ENCODE assay signal across 8 cellular contexts in genomic region chr2:120934891-120935338, GRCh38.
DNase-seq lines count a peak whose midpoint lies in the region; ATAC-seq and TF ChIP-seq lines count a peak whose summit lies in the region.

No MANE protein-coding gene starts in this region.

- 0 out of 2 replicates have a peak, but pooled peaks have one; percentile 14 for TF ChIP-seq RAD21 in HCT116 (IDR thresholded peaks at IDR 0.05; ENCODE audit: low read depth)

- CTCF ChIA-PET in HCT116 (lab: Charles Lee): interaction anchor here (1.4 kb wide), 1 partner anchor 239 kb away, joined by 4 read pairs; no protein-coding TSS in a partner anchor

- no peak for TF ChIP-seq POLR2A in HCT116 (IDR thresholded peaks at IDR 0.05; ENCODE audit: borderline replicate concordance, extremely low read depth, insufficient read depth, insufficient read length)
- no peak for TF ChIP-seq POLR2A in stomach (IDR thresholded peaks at IDR 0.05)
- no peak for TF ChIP-seq POLR2A in suprapubic skin (IDR thresholded peaks at IDR 0.05)

- no peak for TF ChIP-seq CTCF in HCT116 (IDR thresholded peaks at IDR 0.05 in 2 of 3, conservative IDR thresholded peaks at IDR 0.05 in 1 of 3; ENCODE audit: borderline replicate concordance in 1 of 3, insufficient read depth in 1 of 3, low read depth in 2 of 3, low read length in 2 of 3)
- TF ChIP-seq CTCF in hepatocyte (IDR thresholded peaks at IDR 0.05; ENCODE audit: poor library complexity): no peak
- no peak for TF ChIP-seq CTCF in stomach (IDR thresholded peaks at IDR 0.05)
- TF ChIP-seq CTCF in suprapubic skin (IDR thresholded peaks at IDR 0.05): no peak

- H3K36me3 ChIP-seq in HCT116 (ENCODE audit: control insufficient read depth in 1 of 2, insufficient read depth in 2 of 2, low read length in 2 of 2): no peaks in the 10 kb centered on the region
- no peaks in the 10 kb centered on the region for H3K36me3 ChIP-seq in hepatocyte (replicated peaks; ENCODE audit: insufficient read depth, low read depth)
- no peaks in the 10 kb centered on the region for H3K36me3 ChIP-seq in stomach
- no peaks in the 10 kb centered on the region for H3K36me3 ChIP-seq in effector memory CD4-positive, alpha-beta T cell (ENCODE audit: control insufficient read depth, insufficient read depth, low read length)
- H3K36me3 ChIP-seq in suprapubic skin: no peaks in the 10 kb centered on the region

- POLR2A ChIA-PET in HCT116 (lab: Charles Lee): interaction anchor here (1.2 to 1.6 kb wide), 2 partner anchors 20 to 140 kb away, joined by 5 to 9 read pairs; no protein-coding TSS in a partner anchor

- TF ChIP-seq EP300 in stomach (IDR thresholded peaks at IDR 0.05) (no peak), suprapubic skin (IDR thresholded peaks at IDR 0.05) (no peak)

- H3K4me1 ChIP-seq in HCT116 (ENCODE audit: control insufficient read depth in 1 of 2, insufficient read depth in 2 of 2, low read length in 2 of 2) (peaks cover 30 to 64% of the 10 kb centered on the region in 2 experiments), hepatocyte (ENCODE audit: insufficient read depth) (peaks cover 61% of the 10 kb centered on the region), stomach (peaks cover 37 to 73% (median 49%) of the 10 kb centered on the region in 4 donors), suprapubic skin (peaks cover 23% of the 10 kb centered on the region)
- no peaks in the 10 kb centered on the region for H3K4me1 ChIP-seq in effector memory CD4-positive, alpha-beta T cell (ENCODE audit: control insufficient read depth, insufficient read depth, low read length, poor library complexity, severe bottlenecking)

- peak overlapping the region; percentile 64 for H3K27ac ChIP-seq in HCT116 (ENCODE audit: low read depth, low read length)
- H3K27ac ChIP-seq in hepatocyte: peak overlapping the region; percentile 73
- H3K27ac ChIP-seq in stomach: peak overlapping the region; percentile 1 to 78 (median 57)
- H3K27ac ChIP-seq in effector memory CD4-positive, alpha-beta T cell (ENCODE audit: insufficient read depth, low read length, poor library complexity, severe bottlenecking): no peak overlapping the region
- H3K27ac ChIP-seq in suprapubic skin: no peak overlapping the region

- no peaks in the 10 kb centered on the region for H3K79me2 ChIP-seq in HCT116 (ENCODE audit: insufficient read depth, low read length)
- H3K79me2 ChIP-seq in hepatocyte: no peaks in the 10 kb centered on the region

- H3K27me3 ChIP-seq in HCT116 (ENCODE audit: insufficient read depth, low read length) (peaks cover 8% of the 10 kb centered on the region; the same call in 1 of the 2 replicates), hepatocyte (no peaks in the 10 kb centered on the region), stomach (no peaks in the 10 kb centered on the region), suprapubic skin (no peaks in the 10 kb centered on the region)
- no peaks in the 10 kb centered on the region for H3K27me3 ChIP-seq in effector memory CD4-positive, alpha-beta T cell (replicated peaks; ENCODE audit: control insufficient read depth, insufficient read depth, low read length, poor library complexity, severe bottlenecking)

- DNase-seq in HCT116 (ENCODE audit: low read depth, low spot score) (peak; percentile 69), amniotic epithelial cell (ENCODE audit: low read depth) (peak; percentile 79), hepatocyte (ENCODE audit: low spot score) (peak; percentile 79), stomach (peak; percentile 50), SHP77 (lab: John Stamatoyannopoulos, UW) (no peak), suprapubic skin (ENCODE audit: low spot score in 2 of 2) (no peak)
- DNase-seq in effector memory CD4-positive, alpha-beta T cell: no peak
- no peak for DNase-seq in activated CD4-positive, alpha-beta T cell treated with anti-CD3 and anti-CD28 coated beads, Interleukin-2, amount 50 U/mL, for 1 hour

- 19% methylated on average over 10 of the region's 10 CpGs for WGBS in hepatocyte (ENCODE audit: low lambda C conversion rate, missing lambda C conversion rate)
- 19 to 47% (median 26%) methylated on average over 10 of the region's 10 CpGs for WGBS in stomach, 5 donors
- 38% methylated on average over 10 of the region's 10 CpGs for WGBS in suprapubic skin

- H3K4me3 ChIP-seq in HCT116 (replicated peaks in 1 of 2; ENCODE audit: low read depth in 1 of 2, low read length in 2 of 2) (peak overlapping the region; percentile 21 to 47), hepatocyte (no peak overlapping the region), stomach (no peak overlapping the region), suprapubic skin (no peak overlapping the region)
- H3K4me3 ChIP-seq in effector memory CD4-positive, alpha-beta T cell (ENCODE audit: insufficient read depth, low read depth, low read length, poor library complexity, severe bottlenecking): no peak overlapping the region

- RAD21 ChIA-PET in HCT116 (lab: Charles Lee; ENCODE audit: low non-redundant PET in 1 of 2, low total read pairs in 2 of 2, uncharacterized antibody in 2 of 2, unreplicated experiment in 2 of 2): interaction anchor here in 1 of 2 experiments (1.5 kb wide), 1 partner anchor 20 kb away, joined by 3 read pairs; no protein-coding TSS in a partner anchor

- H2AFZ ChIP-seq in HCT116 (ENCODE audit: low read depth, low read length, poor library complexity, severe bottlenecking): no peak overlapping the region
- no peak overlapping the region for H2AFZ ChIP-seq in hepatocyte

- ATAC-seq in HCT116: peak; percentile 86

- H3K9me3 ChIP-seq in HCT116 (ENCODE audit: control insufficient read depth in 1 of 2, insufficient read depth in 1 of 2, low read depth in 1 of 2, low read length in 2 of 2): no peaks in the 10 kb centered on the region; a peak in 1 of 4 replicates
- no peaks in the 10 kb centered on the region for H3K9me3 ChIP-seq in hepatocyte (ENCODE audit: low read depth)
- H3K9me3 ChIP-seq in stomach: no peaks in the 10 kb centered on the region
- H3K9me3 ChIP-seq in effector memory CD4-positive, alpha-beta T cell (ENCODE audit: control insufficient read depth, low read length): no peaks in the 10 kb centered on the region
- no peaks in the 10 kb centered on the region for H3K9me3 ChIP-seq in suprapubic skin

- H4K20me1 ChIP-seq in HCT116 (ENCODE audit: insufficient read depth) (no peaks in the 10 kb centered on the region), hepatocyte (ENCODE audit: insufficient read depth, poor library complexity, severe bottlenecking) (no peaks in the 10 kb centered on the region)

- BruUV-seq in HCT116 (replicated peaks; lab: Mats Ljungman, UMichigan): no TSS peak

- H3K4me2 ChIP-seq in HCT116 (ENCODE audit: low read length): peak overlapping the region; percentile 88
- H3K4me2 ChIP-seq in hepatocyte: peak overlapping the region; percentile 58

- intact Hi-C loops in HCT116 (cut with micrococcal nuclease) (loop anchor here (5.0 kb wide), 1 partner anchor 198 kb away; the partner anchor contains the start of gene GLI2), stomach (cut with DNase I; ENCODE audit: low total_unique reads) (no loop called here)

- H3K9me2 ChIP-seq in HCT116 (ENCODE audit: insufficient read depth) (no peaks in the 10 kb centered on the region), hepatocyte (replicated peaks; ENCODE audit: insufficient read depth) (no peaks in the 10 kb centered on the region)

- peak overlapping the region; percentile 41 for H3K9ac ChIP-seq in HCT116 (ENCODE audit: low read length)

TF ChIP-seq in HCT116, 20 proteins besides CTCF, POLR2A, EP300 and RAD21 (continues in another document):
- peak; percentile 71 for TF ChIP-seq MAX (IDR thresholded peaks at IDR 0.05)
- TF ChIP-seq SRF (IDR thresholded peaks at IDR 0.05; ENCODE audit: low read depth): peak; percentile 78; the same call in 1 of the 2 replicates
- no peak for TF ChIP-seq ZFX (IDR thresholded peaks at IDR 0.05)
- no peak; the same call in 1 of the 2 replicates for TF ChIP-seq CEBPB (IDR thresholded peaks at IDR 0.05; ENCODE audit: low read depth)
- TF ChIP-seq ZNF274 (IDR thresholded peaks at IDR 0.05; ENCODE audit: low read depth, low read length): no peak
- TF ChIP-seq, protein P1, sequence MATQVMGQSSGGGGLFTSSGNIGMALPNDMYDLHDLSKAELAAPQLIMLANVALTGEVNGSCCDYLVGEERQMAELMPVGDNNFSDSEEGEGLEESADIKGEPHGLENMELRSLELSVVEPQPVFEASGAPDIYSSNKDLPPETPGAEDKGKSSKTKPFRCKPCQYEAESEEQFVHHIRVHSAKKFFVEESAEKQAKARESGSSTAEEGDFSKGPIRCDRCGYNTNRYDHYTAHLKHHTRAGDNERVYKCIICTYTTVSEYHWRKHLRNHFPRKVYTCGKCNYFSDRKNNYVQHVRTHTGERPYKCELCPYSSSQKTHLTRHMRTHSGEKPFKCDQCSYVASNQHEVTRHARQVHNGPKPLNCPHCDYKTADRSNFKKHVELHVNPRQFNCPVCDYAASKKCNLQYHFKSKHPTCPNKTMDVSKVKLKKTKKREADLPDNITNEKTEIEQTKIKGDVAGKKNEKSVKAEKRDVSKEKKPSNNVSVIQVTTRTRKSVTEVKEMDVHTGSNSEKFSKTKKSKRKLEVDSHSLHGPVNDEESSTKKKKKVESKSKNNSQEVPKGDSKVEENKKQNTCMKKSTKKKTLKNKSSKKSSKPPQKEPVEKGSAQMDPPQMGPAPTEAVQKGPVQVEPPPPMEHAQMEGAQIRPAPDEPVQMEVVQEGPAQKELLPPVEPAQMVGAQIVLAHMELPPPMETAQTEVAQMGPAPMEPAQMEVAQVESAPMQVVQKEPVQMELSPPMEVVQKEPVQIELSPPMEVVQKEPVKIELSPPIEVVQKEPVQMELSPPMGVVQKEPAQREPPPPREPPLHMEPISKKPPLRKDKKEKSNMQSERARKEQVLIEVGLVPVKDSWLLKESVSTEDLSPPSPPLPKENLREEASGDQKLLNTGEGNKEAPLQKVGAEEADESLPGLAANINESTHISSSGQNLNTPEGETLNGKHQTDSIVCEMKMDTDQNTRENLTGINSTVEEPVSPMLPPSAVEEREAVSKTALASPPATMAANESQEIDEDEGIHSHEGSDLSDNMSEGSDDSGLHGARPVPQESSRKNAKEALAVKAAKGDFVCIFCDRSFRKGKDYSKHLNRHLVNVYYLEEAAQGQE (IDR thresholded peaks at IDR 0.05; ENCODE audit: low read depth): no peak
- TF ChIP-seq TCF7L2 (IDR thresholded peaks at IDR 0.05; ENCODE audit: borderline replicate concordance, extremely low read depth, insufficient read depth, insufficient read length): peak; percentile 85
- TF ChIP-seq ELF1 (IDR thresholded peaks at IDR 0.05; ENCODE audit: borderline replicate concordance, low read depth): no peak

Comparison
In these comparisons a context has a peak if more than half of its experiments do, and no peak if none do; other contexts are left out.
1. DNase-seq: peak in HCT116 (single experiment), amniotic epithelial cell (single experiment), hepatocyte (single experiment) and stomach (single experiment); none in effector memory CD4-positive, alpha-beta T cell (0 of 3), activated CD4-positive, alpha-beta T cell treated with anti-CD3 and anti-CD28 coated beads, Interleukin-2, amount 50 U/mL, for 1 hour (single experiment), SHP77 (0 of 2) and suprapubic skin (0 of 2).
2. H3K27ac ChIP-seq: peak in HCT116 (single experiment), hepatocyte (single experiment) and stomach (5 of 5); none in effector memory CD4-positive, alpha-beta T cell (single experiment) and suprapubic skin (single experiment).
3. H3K4me3 ChIP-seq: peak in HCT116 (2 of 2); none in hepatocyte (single experiment), stomach (0 of 4), effector memory CD4-positive, alpha-beta T cell (single experiment) and suprapubic skin (single experiment).